Comparison of ENCODE assay signal across 10 cellular contexts in the genomic region with DNA sequence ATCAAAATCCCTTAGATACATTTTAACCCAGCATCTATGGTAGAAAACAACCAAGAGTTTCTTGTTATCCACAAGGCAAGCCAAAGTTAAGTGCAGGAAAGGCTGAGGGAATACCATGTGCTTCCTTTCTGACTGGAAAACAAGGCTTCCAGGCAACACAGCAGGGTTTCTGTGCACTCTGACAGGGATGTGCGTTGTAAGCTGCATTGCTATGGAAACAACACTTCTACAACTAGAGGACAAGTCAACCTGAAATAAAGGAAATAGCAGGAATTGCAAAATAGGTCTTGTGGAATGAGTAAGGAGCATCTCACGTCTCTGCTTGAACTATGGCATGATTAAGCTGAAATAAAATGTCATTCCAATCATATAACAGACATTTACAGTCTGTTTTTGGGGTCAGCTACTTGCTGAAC. TPM values are rescaled to one million over a fixed set of nuclear protein-coding genes. Genes with fewer than 3 reads are reported as not detected.
DNase-seq lines count a peak whose midpoint lies in the region; ATAC-seq and TF ChIP-seq lines count a peak whose summit lies in the region.
"Had no signal": no experiment of that assay in that cellular context is flagged by ENCODE, and none has a peak within 500 bp of the region (broad histone marks: within the 10 kb centered on the region; RNA-seq: fewer than 3 reads in every experiment).

No MANE protein-coding gene starts in this region.

- H3K4me1 Mint-ChIP-seq in activated CD4-positive, alpha-beta memory T cell treated with anti-CD3 and anti-CD28 coated beads for 36 hours (ENCODE audit: low read depth), result peaks cover 49% of the 10 kb centered on the region
- H3K4me1 Mint-ChIP-seq in activated CD4-positive, alpha-beta memory T cell treated with anti-CD3 and anti-CD28 coated beads, Interleukin-2, amount 10 ng/mL, durations not matched to agents 7 days and 5 days, result peaks cover 36% of the 10 kb centered on the region

- H3K4me3 Mint-ChIP-seq in activated CD4-positive, alpha-beta memory T cell treated with anti-CD3 and anti-CD28 coated beads for 36 hours, result no peak overlapping the region
- no peak overlapping the region for H3K4me3 Mint-ChIP-seq in activated CD4-positive, alpha-beta memory T cell treated with anti-CD3 and anti-CD28 coated beads, Interleukin-2, amount 10 ng/mL, durations not matched to agents 7 days and 5 days

- H3K27me3 ChIP-seq in tibial nerve, result no peaks in the 10 kb centered on the region
- H3K27me3 ChIP-seq: gastrocnemius medialis had no signal

- WGBS in tibial nerve, 2 donors, result 18 to 19% methylated on average over 2 of the region's 2 CpGs

- H3K4me3 ChIP-seq in tibial nerve, result no peak overlapping the region
- H3K4me3 ChIP-seq: gastrocnemius medialis had no signal

- peaks cover 3% of the 10 kb centered on the region for H3K27me3 Mint-ChIP-seq in activated CD4-positive, alpha-beta memory T cell treated with anti-CD3 and anti-CD28 coated beads for 36 hours
- H3K27me3 Mint-ChIP-seq in activated CD4-positive, alpha-beta memory T cell treated with anti-CD3 and anti-CD28 coated beads, Interleukin-2, amount 10 ng/mL, durations not matched to agents 7 days and 5 days, result peaks cover 42% of the 10 kb centered on the region

- no peak for ATAC-seq in HG03135 (IDR thresholded peaks at IDR 0.05; ENCODE audit: unreplicated experiment)
- ATAC-seq: gastrocnemius medialis had no signal

- H3K36me3 Mint-ChIP-seq in activated CD4-positive, alpha-beta memory T cell treated with anti-CD3 and anti-CD28 coated beads for 36 hours, result peaks cover 36% of the 10 kb centered on the region
- peaks cover 53% of the 10 kb centered on the region for H3K36me3 Mint-ChIP-seq in activated CD4-positive, alpha-beta memory T cell treated with anti-CD3 and anti-CD28 coated beads, Interleukin-2, amount 10 ng/mL, durations not matched to agents 7 days and 5 days (ENCODE audit: low read depth)

- TF ChIP-seq EP300 in tibial nerve (IDR thresholded peaks at IDR 0.05), result peak in 1 of 2 donors; percentile 69

- POLR2A ChIA-PET in activated CD4-positive, alpha-beta memory T cell treated with anti-CD3 and anti-CD28 coated beads for 36 hours (lab: Charles Lee), result interaction anchor here (1.5 kb wide), 1 partner anchor 73 kb away, joined by 3 read pairs; no protein-coding TSS in a partner anchor
- POLR2A ChIA-PET in activated CD4-positive, alpha-beta memory T cell treated with anti-CD3 and anti-CD28 coated beads, Interleukin-2, amount 10 ng/mL, durations not matched to agents 7 days and 5 days (lab: Charles Lee), result interaction anchor here (1.2 kb wide), 1 partner anchor 178 kb away, joined by 3 read pairs; no protein-coding TSS in a partner anchor

- no peak overlapping the region for H3K27ac Mint-ChIP-seq in activated CD4-positive, alpha-beta memory T cell treated with anti-CD3 and anti-CD28 coated beads for 36 hours
- H3K27ac Mint-ChIP-seq in activated CD4-positive, alpha-beta memory T cell treated with anti-CD3 and anti-CD28 coated beads, Interleukin-2, amount 10 ng/mL, durations not matched to agents 7 days and 5 days, result no peak overlapping the region
- H3K27ac Mint-ChIP-seq: CD14-positive monocyte had no signal

- H3K9me3 ChIP-seq in tibial nerve, result no peaks in the 10 kb centered on the region
- H3K9me3 ChIP-seq: gastrocnemius medialis had no signal

- no peak for TF ChIP-seq CTCF in tibial nerve (IDR thresholded peaks at IDR 0.05)

- H3K36me3 ChIP-seq in tibial nerve, result peaks cover 0 to 8% (median 0%) of the 10 kb centered on the region in 3 donors
- H3K36me3 ChIP-seq: gastrocnemius medialis had no signal

- CTCF ChIA-PET in activated CD4-positive, alpha-beta memory T cell treated with anti-CD3 and anti-CD28 coated beads for 36 hours (lab: Charles Lee), result interaction anchor here (0.6 to 12.2 kb wide), 4 partner anchors 24 to 178 kb away, joined by 3 to 184 read pairs (median 10); no protein-coding TSS in a partner anchor
- CTCF ChIA-PET in activated CD4-positive, alpha-beta memory T cell treated with anti-CD3 and anti-CD28 coated beads, Interleukin-2, amount 10 ng/mL, durations not matched to agents 7 days and 5 days (lab: Charles Lee), result interaction anchor here (1.7 to 3.7 kb wide), 2 partner anchors 145 to 179 kb away, joined by 5 to 28 read pairs; no protein-coding TSS in a partner anchor

- intact Hi-C loops in activated CD4-positive, alpha-beta memory T cell treated with anti-CD3 and anti-CD28 coated beads for 36 hours (cut with micrococcal nuclease), result loop anchor here (2.0 to 5.0 kb wide), 2 partner anchors 25 to 161 kb away; a partner anchor contains a TSS

- no peaks in the 10 kb centered on the region for H3K9me3 Mint-ChIP-seq in activated CD4-positive, alpha-beta memory T cell treated with anti-CD3 and anti-CD28 coated beads for 36 hours
- H3K9me3 Mint-ChIP-seq in activated CD4-positive, alpha-beta memory T cell treated with anti-CD3 and anti-CD28 coated beads, Interleukin-2, amount 10 ng/mL, durations not matched to agents 7 days and 5 days, result no peaks in the 10 kb centered on the region

- peaks cover 0 to 44% (median 15%) of the 10 kb centered on the region in 4 donors for H3K4me1 ChIP-seq in tibial nerve

- TF ChIP-seq POLR2A in tibial nerve (IDR thresholded peaks at IDR 0.05), result no peak

- H3K27ac ChIP-seq in tibial nerve, result peak overlapping the region in 2 of 4 donors; percentile 57 to 68
- H3K27ac ChIP-seq: gastrocnemius medialis had no signal

- DNase-seq in activated CD4-positive, alpha-beta memory T cell treated with anti-CD3 and anti-CD28 coated beads for 36 hours, result peak; percentile 12
- no peak for DNase-seq in activated CD4-positive, alpha-beta memory T cell treated with anti-CD3 and anti-CD28 coated beads, Interleukin-2, amount 10 ng/mL, durations not matched to agents 7 days and 5 days
- peak; percentile 85 for DNase-seq in astrocyte of the hippocampus (ENCODE audit: low read depth, low spot score)
- peak; percentile 25 for DNase-seq in iPS-NIHi7 (ENCODE audit: extremely low spot score)
- peak; percentile 40 for DNase-seq in superior temporal gyrus (ENCODE audit: extremely low spot score)
- DNase-seq in tibial nerve (ENCODE audit: low spot score in 2 of 2), result no peak
- no peak for DNase-seq in activated T-cell treated with anti-CD3 and anti-CD28 coated beads for 4 hours
- DNase-seq: gastrocnemius medialis had no signal

RNA-seq across cellular contexts. Expression of a gene that starts 55.3 kb away (rescaled TPM):
- 10 to 100 TPM; 37.6 to 41.3 TPM for total RNA-seq in activated CD4-positive, alpha-beta memory T cell treated with anti-CD3 and anti-CD28 coated beads for 36 hours
- 10 to 100 TPM; 35.1 to 36.2 TPM for total RNA-seq in activated CD4-positive, alpha-beta memory T cell treated with anti-CD3 and anti-CD28 coated beads, Interleukin-2, amount 10 ng/mL, durations not matched to agents 7 days and 5 days
- total RNA-seq in tibial nerve, result 100 to 1,000 TPM in 1 of 4 donors, 10 to 100 TPM in 3; 35.6 to 120 (median 62.4) TPM

Comparison
In these comparisons a context has a peak if more than half of its experiments do, and no peak if none do; other contexts are left out.
1. DNase-seq: peak in activated CD4-positive, alpha-beta memory T cell treated with anti-CD3 and anti-CD28 coated beads for 36 hours (single experiment), astrocyte of the hippocampus (single experiment), iPS-NIHi7 (single experiment) and superior temporal gyrus (single experiment); none in activated CD4-positive, alpha-beta memory T cell treated with anti-CD3 and anti-CD28 coated beads, Interleukin-2, amount 10 ng/mL, durations not matched to agents 7 days and 5 days (single experiment), tibial nerve (0 of 2) and activated T-cell treated with anti-CD3 and anti-CD28 coated beads for 4 hours (single experiment).